12 cellular contexts compared by ENCODE assay signal in genomic region chrX:2875798-2876399, GRCh38. TPM values are rescaled to one million over a fixed set of nuclear protein-coding genes. Genes with fewer than 3 reads are reported as not detected.
DNase-seq lines count a peak whose midpoint lies in the region; ATAC-seq and TF ChIP-seq lines count a peak whose summit lies in the region.
"Had no signal": no experiment of that assay in that cellular context is flagged by ENCODE, and none has a peak within 500 bp of the region (broad histone marks: within the 10 kb centered on the region; RNA-seq: fewer than 3 reads in every experiment).

No MANE protein-coding gene starts in this region.

- H3K4me1 ChIP-seq in Panc1 (ENCODE audit: control insufficient read depth, insufficient read depth, low read length) = no peaks in the 10 kb centered on the region

- intact Hi-C loops in Panc1 (cut with micrococcal nuclease; ENCODE audit: unreplicated experiment) = no loop called here

- CTCF ChIA-PET in Panc1 (lab: Charles Lee) = interaction anchor here (0.6 to 0.7 kb wide), 3 partner anchors 218 to 1691 kb away, joined by 3 to 16 read pairs (median 15); no protein-coding TSS in a partner anchor

- H3K4me3 ChIP-seq in GM06990 (replicated peaks; ENCODE audit: low read depth, low read length) = no peak overlapping the region
- no peak overlapping the region for H3K4me3 ChIP-seq in Panc1 (ENCODE audit: low read depth in 2 of 2, low read length in 2 of 2)
- no peak overlapping the region for H3K4me3 ChIP-seq in fibroblast of the aortic adventitia (ENCODE audit: low read depth, low read length)

- no peaks in the 10 kb centered on the region for H3K27me3 ChIP-seq in GM06990 (replicated peaks; ENCODE audit: control insufficient read depth, insufficient read depth, low read length)
- H3K27me3 ChIP-seq in Panc1 (ENCODE audit: control insufficient read depth, insufficient read depth, low read length) = no peaks in the 10 kb centered on the region

- no TSS peak for BruUV-seq in Panc1 (replicated peaks; lab: Mats Ljungman, UMichigan)

- no peak overlapping the region for H3K27ac ChIP-seq in Panc1 (ENCODE audit: low read length)

- in situ Hi-C loops in Panc1 (cut with HindIII; ENCODE audit: low pct_unique_long_range_greater_than_20kb, low sequenced_read_pairs) = no loop called here

- POLR2A ChIA-PET in Panc1 (lab: Charles Lee) = no interaction called here

- TF ChIP-seq CTCF in GM06990 (IDR thresholded peaks at IDR 0.05; ENCODE audit: insufficient read depth, low read length, poor library complexity, severe bottlenecking) (peak; percentile 32), Panc1 (IDR thresholded peaks at IDR 0.05) (peak; percentile 67), fibroblast of the aortic adventitia (IDR thresholded peaks at IDR 0.05; ENCODE audit: insufficient read depth, low read length) (peak; percentile 46)

- no peak for ATAC-seq in Panc1
- ATAC-seq in GM18502 (IDR thresholded peaks at IDR 0.05; ENCODE audit: poor library complexity, unreplicated experiment) = no peak
- no peak for ATAC-seq in GM18517 (IDR thresholded peaks at IDR 0.05; ENCODE audit: unreplicated experiment)

- H3K36me3 ChIP-seq in GM06990 (ENCODE audit: control insufficient read depth, insufficient read depth, low read length) = no peaks in the 10 kb centered on the region
- no peaks in the 10 kb centered on the region for H3K36me3 ChIP-seq in Panc1 (ENCODE audit: control insufficient read depth, insufficient read depth, low read length)

- H3K9me3 ChIP-seq in Panc1 (ENCODE audit: control insufficient read depth, insufficient read depth, low read depth, low read length) = no peaks in the 10 kb centered on the region

- peak; percentile 19 for DNase-seq in A172 (ENCODE audit: low spot score)
- no peak for DNase-seq in GM06990 (ENCODE audit: extremely low read depth, insufficient read length)
- no peak for DNase-seq in Panc1 (ENCODE audit: low read depth, low spot score)
- DNase-seq in fibroblast of the aortic adventitia (ENCODE audit: low read depth) = peak; percentile 20
- no peak for DNase-seq in HuH-7.5 (ENCODE audit: low spot score)
- no peak for DNase-seq in superior temporal gyrus (ENCODE audit: extremely low spot score)
- DNase-seq: amniotic stem cell, EL, GOT3, NCI-H1105 had no signal

RNA-seq across cellular contexts. Expression of gene GYG2, which starts 47.2 kb away (rescaled TPM):
- 7.2 and 11.7 TPM in 2 replicates for total RNA-seq in A172 (2014; rRNA removed; shearing (Covaris generic))
- 0.85 TPM for total RNA-seq in Panc1 (2021; ENCODE audit: unreplicated experiment)
- 1.1 TPM for polyA plus RNA-seq in Panc1 (2012; ENCODE audit: insufficient read length)
- total RNA-seq in fibroblast of the aortic adventitia (ENCODE audit: low replicate concordance) = 1.1 and 4.3 TPM in 2 replicates

RNA-seq across cellular contexts. Expression of gene ARSD, which starts 53.2 kb away (rescaled TPM):
- total RNA-seq in A172 (2014; rRNA removed; shearing (Covaris generic)) = 17.7 and 32.0 TPM in 2 replicates
- total RNA-seq in Panc1 (2021; ENCODE audit: unreplicated experiment) = 12.7 TPM
- 13.5 TPM for polyA plus RNA-seq in Panc1 (2012; ENCODE audit: insufficient read length)
- total RNA-seq in fibroblast of the aortic adventitia (ENCODE audit: low replicate concordance) = 6.5 and 12.0 TPM in 2 replicates

Comparison
In these comparisons a context has a peak if more than half of its experiments do, and no peak if none do; other contexts are left out.
1. DNase-seq: peak in A172 (single experiment) and fibroblast of the aortic adventitia (single experiment); none in GM06990 (single experiment), Panc1 (single experiment), HuH-7.5 (single experiment) and superior temporal gyrus (single experiment).
2. Peak in every context shown above with its lines, with median percentiles within 50 percentile points of each other: CTCF ChIP-seq.